ENCODE assay signal across 8 cellular contexts in the genomic region with DNA sequence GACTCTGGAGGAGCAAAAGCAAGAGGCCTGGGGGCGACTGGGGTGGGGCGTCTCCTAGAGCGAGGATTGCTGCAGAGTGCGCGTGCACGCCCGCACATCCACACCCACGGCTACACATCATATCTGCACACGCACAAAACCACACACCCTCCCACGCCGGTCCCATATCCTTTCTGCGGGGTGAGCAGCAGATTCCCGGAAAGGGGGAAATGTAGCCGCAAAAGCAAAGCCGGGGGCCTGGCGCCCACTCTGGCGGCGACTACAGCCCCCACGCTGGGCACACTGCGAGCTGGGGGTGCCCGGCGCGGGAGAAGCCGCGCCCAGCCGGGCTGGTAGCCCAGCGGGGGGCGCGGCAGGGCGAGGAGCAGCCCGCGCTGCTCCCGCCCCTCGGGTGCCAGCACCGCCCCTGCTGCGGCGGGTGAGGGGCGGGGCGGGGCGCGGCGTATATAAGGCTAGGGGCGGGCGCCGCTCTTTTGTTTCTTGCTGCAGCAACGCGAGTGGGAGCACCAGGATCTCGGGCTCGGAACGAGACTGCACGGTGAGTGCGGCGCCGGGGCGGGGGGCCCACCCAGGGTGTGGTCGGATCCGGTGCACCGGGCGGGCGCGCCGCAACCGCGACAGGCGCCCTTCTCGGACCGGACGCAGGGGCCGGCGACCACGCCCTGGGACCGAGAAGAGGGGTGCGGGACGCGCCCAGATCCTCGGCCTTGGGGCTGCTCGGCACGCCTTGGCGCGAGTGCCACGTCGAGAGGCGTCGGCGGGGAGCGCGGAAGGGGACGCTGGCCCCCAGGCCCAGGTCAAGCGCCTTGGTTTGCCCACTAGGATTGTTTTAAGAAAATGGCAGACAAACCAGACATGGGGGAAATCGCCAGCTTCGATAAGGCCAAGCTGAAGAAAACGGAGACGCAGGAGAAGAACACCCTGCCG. TPM values are rescaled to one million over a fixed set of nuclear protein-coding genes. Genes with fewer than 3 reads are reported as not detected.
DNase-seq lines count a peak whose midpoint lies in the region; ATAC-seq and TF ChIP-seq lines count a peak whose summit lies in the region.

A gene (plus strand): TSS at position 476 of the 927 bp plus-strand sequence.

- peaks cover 0 to 8% of the 10 kb centered on the region in 2 donors for H3K4me1 ChIP-seq in right atrium auricular region
- H3K4me1 ChIP-seq in vagina: peaks cover 19% of the 10 kb centered on the region

- TF ChIP-seq CTCF in GM13976 (IDR thresholded peaks at IDR 0.05; ENCODE audit: borderline replicate concordance, control extremely low read depth, extremely low read depth, insufficient read depth, missing control alignments) (no peak), right atrium auricular region (IDR thresholded peaks at IDR 0.05) (peak in 1 of 2 donors; percentile 32), vagina (IDR thresholded peaks at IDR 0.05) (no peak)

- H3K27ac ChIP-seq in right atrium auricular region (peak within 1 kb of the TSS; percentile 87 to 93), vagina (peak within 1 kb of the TSS; percentile 92)

- H3K36me3 ChIP-seq in right atrium auricular region (peaks cover 10% of the 10 kb centered on the region), vagina (peaks cover 0 to 5% of the 10 kb centered on the region in 2 donors)

- in situ Hi-C loops in GM13976 (cut with MboI; ENCODE audit: low sequenced_read_pairs, unreplicated experiment): no loop called here

- peak within 1 kb of the TSS; percentile 86 to 94 for H3K4me3 ChIP-seq in right atrium auricular region
- H3K4me3 ChIP-seq in vagina: peak within 1 kb of the TSS; percentile 82 to 84

- DNase-seq in GM13976 (ENCODE audit: low spot score) (peak; percentile 93), NCI-H128 (lab: John Stamatoyannopoulos, UW; ENCODE audit: unreplicated experiment) (peak; percentile 51), T-helper 2 cell (peak; percentile 78 to 90 (median 87)), amygdala (lab: John Stamatoyannopoulos, UW) (peak in 53 of 56 donors; percentile 18 to 92 (median 70)), right atrium auricular region (ENCODE audit: low spot score) (peak; percentile 93), putamen (ENCODE audit: low spot score) (peak; percentile 84), vagina (ENCODE audit: extremely low spot score in 2 of 2) (peak in 1 of 2 donors; percentile 87)

- H3K9me3 ChIP-seq in right atrium auricular region: no peaks in the 10 kb centered on the region
- H3K9me3 ChIP-seq in vagina: no peaks in the 10 kb centered on the region

- no peaks in the 10 kb centered on the region for H3K27me3 ChIP-seq in right atrium auricular region
- H3K27me3 ChIP-seq in vagina: no peaks in the 10 kb centered on the region

- ATAC-seq in HG02678 (IDR thresholded peaks at IDR 0.05; ENCODE audit: unreplicated experiment): peak; percentile 67

- intact Hi-C loops in vagina (cut with DNase I): loop anchor here (10.0 kb wide), 1 partner anchor 389 kb away; no protein-coding TSS in a partner anchor

- TF ChIP-seq POLR2A in vagina (IDR thresholded peaks at IDR 0.05): peak in 1 of 2 donors; percentile 94

RNA-seq across cellular contexts. Expression of the gene that starts here (rescaled TPM):
- 1,000 to 10,000 TPM; 1,113 to 1,769 TPM for total RNA-seq in right atrium auricular region
- total RNA-seq in vagina: 2,211 TPM
